In genomic region chr7:132117636-132118035, GRCh38 we compare ENCODE assay signal across 19 cellular contexts.
"Had no signal": no experiment of that assay in that cellular context is flagged by ENCODE, and none has a peak within 500 bp of the region (broad histone marks: within the 10 kb centered on the region; RNA-seq: fewer than 3 reads in every experiment).

No MANE protein-coding gene starts in this region.

- H3K27ac ChIP-seq: gastrocnemius medialis, prostate gland, right atrium auricular region, stomach, thyroid gland, vagina had no signal

- H3K4me3 ChIP-seq: gastrocnemius medialis, prostate gland, right atrium auricular region, stomach, thyroid gland, vagina had no signal

- H3K27me3 ChIP-seq: gastrocnemius medialis, right atrium auricular region, stomach, thyroid gland, vagina had no signal

- ATAC-seq: esophagus mucosa; gastrocnemius medialis; left lobe of liver; naive thymus-derived CD8-positive, alpha-beta T cell; sciatic nerve had no signal

- FAIRE-seq: kidney had no signal

- H3K9me3 ChIP-seq: gastrocnemius medialis, prostate gland, right atrium auricular region, stomach, thyroid gland, vagina had no signal

- H3K4me1 ChIP-seq: gastrocnemius medialis, prostate gland, right atrium auricular region, stomach, thyroid gland, vagina had no signal

- H3K36me3 ChIP-seq: gastrocnemius medialis, prostate gland, right atrium auricular region, stomach, thyroid gland, vagina had no signal

- DNase-seq: effector CD8-positive, alpha-beta T cell; endodermal cell; gastrocnemius medialis; head of caudate nucleus; kidney; naive thymus-derived CD8-positive, alpha-beta T cell; nephron progenitor cell; nucleus accumbens; stimulated activated CD4-positive, alpha-beta T cell treated with anti-CD3 and anti-CD28 coated beads, Interleukin-2, amount 100 ng/mL, for 24 hours; stimulated activated CD4-positive, alpha-beta T cell treated with anti-CD3 and anti-CD28 coated beads, Interleukin-4, amount 100 ng/mL, for 24 hours; stimulated activated naive CD4-positive, alpha-beta T cell treated with Interleukin-2 at 50 U/mL for 16 hours; stomach; thyroid gland had no signal
